ENCODE assay signal across 9 cellular contexts in the genomic region with DNA sequence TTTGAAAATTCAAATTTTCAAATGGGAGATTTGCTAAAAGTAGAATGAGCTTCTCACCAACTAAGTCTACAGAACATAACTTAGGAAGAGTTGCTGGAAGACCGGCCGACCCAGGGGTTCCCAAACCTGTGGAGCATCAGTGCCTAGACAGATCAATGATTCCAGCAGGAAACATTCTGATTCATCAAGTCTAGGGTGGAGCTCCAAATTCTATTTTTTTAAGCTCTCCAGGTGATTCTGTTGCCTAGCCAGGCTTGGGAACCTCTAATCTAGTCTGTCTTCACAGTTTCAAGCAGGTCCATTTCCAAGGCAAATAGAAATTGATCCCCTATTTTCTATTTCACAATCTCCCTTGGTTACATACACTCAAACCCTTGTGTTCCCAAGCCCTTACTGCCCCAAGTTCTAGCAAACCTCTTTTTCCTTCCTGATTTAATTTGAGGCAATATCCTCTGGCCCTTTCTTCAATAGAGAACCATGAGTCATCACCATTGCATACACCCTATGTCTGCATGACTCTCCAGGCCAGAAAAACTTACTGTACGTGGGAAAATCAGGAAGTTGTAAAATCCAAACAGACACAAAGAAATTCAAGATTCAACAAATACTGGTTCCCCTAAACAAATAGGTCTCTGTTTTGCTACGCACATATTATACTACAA. TPM values are rescaled to one million over a fixed set of nuclear protein-coding genes. Genes with fewer than 3 reads are reported as not detected.
DNase-seq lines count a peak whose midpoint lies in the region; ATAC-seq and TF ChIP-seq lines count a peak whose summit lies in the region.
"Had no signal": no experiment of that assay in that cellular context is flagged by ENCODE, and none has a peak within 500 bp of the region (broad histone marks: within the 10 kb centered on the region; RNA-seq: fewer than 3 reads in every experiment).

No MANE protein-coding gene starts in this region.

- intact Hi-C loops in Panc1 (cut with micrococcal nuclease; ENCODE audit: unreplicated experiment) (no loop called here), posterior vena cava (cut with DNase I) (loop anchor here in 1 of 2 donors (10.0 kb wide), 1 partner anchor 238 kb away; no protein-coding TSS in a partner anchor)

- H3K4me1 Mint-ChIP-seq in osteocyte (ENCODE audit: unreplicated experiment) (peaks cover 68% of the 10 kb centered on the region), glutamatergic neuron (ENCODE audit: low read depth, unreplicated experiment) (peaks cover 7% of the 10 kb centered on the region)

- CTCF ChIA-PET in Panc1 (lab: Charles Lee): no interaction called here

- in situ Hi-C loops in Panc1 (cut with HindIII; ENCODE audit: low pct_unique_long_range_greater_than_20kb, low sequenced_read_pairs): no loop called here

- no peaks in the 10 kb centered on the region for H3K27me3 ChIP-seq in Panc1 (ENCODE audit: control insufficient read depth, insufficient read depth, low read length)

- H3K9me3 ChIP-seq in Panc1 (ENCODE audit: control insufficient read depth, insufficient read depth, low read depth, low read length): no peaks in the 10 kb centered on the region

- no peak overlapping the region for H3K4me3 Mint-ChIP-seq in osteocyte (ENCODE audit: unreplicated experiment)
- H3K4me3 Mint-ChIP-seq in glutamatergic neuron (ENCODE audit: unreplicated experiment): no peak overlapping the region

- H3K36me3 ChIP-seq in Panc1 (ENCODE audit: control insufficient read depth, insufficient read depth, low read length): peaks cover 9% of the 10 kb centered on the region; the same call in 1 of the 2 replicates

- no TSS peak for BruUV-seq in Panc1 (replicated peaks; lab: Mats Ljungman, UMichigan)

- no peak overlapping the region for H3K4me3 ChIP-seq in Panc1 (ENCODE audit: low read depth in 2 of 2, low read length in 2 of 2)
- H3K4me3 ChIP-seq in epithelial cell of esophagus (ENCODE audit: low read length): no peak overlapping the region

- H3K36me3 Mint-ChIP-seq in osteocyte (ENCODE audit: unreplicated experiment): peaks cover 24% of the 10 kb centered on the region
- no peaks in the 10 kb centered on the region for H3K36me3 Mint-ChIP-seq in glutamatergic neuron (ENCODE audit: unreplicated experiment)

- H3K4me1 ChIP-seq in Panc1 (ENCODE audit: control insufficient read depth, insufficient read depth, low read length): peaks cover 93% of the 10 kb centered on the region

- H3K27me3 Mint-ChIP-seq in osteocyte (ENCODE audit: unreplicated experiment): no peaks in the 10 kb centered on the region
- H3K27me3 Mint-ChIP-seq in glutamatergic neuron (ENCODE audit: unreplicated experiment): no peaks in the 10 kb centered on the region

- POLR2A ChIA-PET in Panc1 (lab: Charles Lee): no interaction called here

- DNase-seq in EH (ENCODE audit: low read depth): peak; percentile 93
- no peak for DNase-seq in Panc1 (ENCODE audit: low read depth, low spot score)
- DNase-seq in epithelial cell of esophagus (ENCODE audit: low read depth): peak; percentile 88
- DNase-seq in osteocyte (ENCODE audit: extremely low spot score, unreplicated experiment): no peak
- DNase-seq in NCI-H1930 (lab: John Stamatoyannopoulos, UW): no peak
- DNase-seq in glutamatergic neuron: no peak
- DNase-seq in posterior vena cava (ENCODE audit: low spot score): no peak
- no peak for DNase-seq in OCI-M2 (lab: John Stamatoyannopoulos, UW; ENCODE audit: unreplicated experiment)
- DNase-seq: activated T-cell treated with anti-CD3 and anti-CD28 coated beads for 4 hours had no signal

- H3K9me3 Mint-ChIP-seq in osteocyte (ENCODE audit: unreplicated experiment): no peaks in the 10 kb centered on the region
- H3K9me3 Mint-ChIP-seq in glutamatergic neuron (ENCODE audit: unreplicated experiment): peaks cover 1% of the 10 kb centered on the region

- TF ChIP-seq CTCF in Panc1 (IDR thresholded peaks at IDR 0.05) (no peak), epithelial cell of esophagus (IDR thresholded peaks at IDR 0.05; ENCODE audit: insufficient read depth, low read depth, low read length, missing control alignments) (no peak), osteocyte (IDR thresholded peaks at IDR 0.05) (no peak), glutamatergic neuron (IDR thresholded peaks at IDR 0.05; ENCODE audit: partially characterized antibody, unreplicated experiment) (no peak)

- H3K27ac Mint-ChIP-seq in osteocyte (ENCODE audit: unreplicated experiment) (peak overlapping the region; percentile 88), glutamatergic neuron (ENCODE audit: unreplicated experiment) (no peak overlapping the region)

- H3K27ac ChIP-seq in Panc1 (ENCODE audit: low read length): peak overlapping the region; percentile 93

- ATAC-seq in Panc1: no peak; the same call in 1 of the 2 replicates

RNA-seq across cellular contexts. Expression of a gene that starts 8.9 kb away (rescaled TPM):
- 67.1 TPM for total RNA-seq in Panc1 (2021; ENCODE audit: unreplicated experiment)
- polyA plus RNA-seq in Panc1 (2012; ENCODE audit: insufficient read length): 30.3 TPM
- 51.6 and 54.4 TPM in 2 replicates for total RNA-seq in osteocyte
- total RNA-seq in glutamatergic neuron (ENCODE audit: unreplicated experiment): 15.5 TPM
- 10 to 100 TPM; 63.1 to 72.2 TPM for total RNA-seq in posterior vena cava

Comparison
In these comparisons a context has a peak if more than half of its experiments do, and no peak if none do; other contexts are left out.
1. DNase-seq: peak in EH (single experiment) and epithelial cell of esophagus (single experiment); none in Panc1 (single experiment), osteocyte (single experiment), NCI-H1930 (0 of 2), glutamatergic neuron (single experiment), posterior vena cava (single experiment) and OCI-M2 (single experiment).